23 cellular contexts compared by ENCODE assay signal in genomic region chr12:4285070-4285469, GRCh38. TPM values are rescaled to one million over a fixed set of nuclear protein-coding genes. Genes with fewer than 3 reads are reported as not detected.
DNase-seq lines count a peak whose midpoint lies in the region; ATAC-seq lines count a peak whose summit lies in the region.
"Had no signal": no experiment of that assay in that cellular context is flagged by ENCODE, and none has a peak within 500 bp of the region (broad histone marks: within the 10 kb centered on the region; RNA-seq: fewer than 3 reads in every experiment).

No MANE protein-coding gene starts in this region.

- no peaks in the 10 kb centered on the region for H3K9me3 Mint-ChIP-seq in activated CD4-positive, alpha-beta T cell treated with anti-CD3 and anti-CD28 coated beads for 36 hours (ENCODE audit: low read depth)
- no peaks in the 10 kb centered on the region for H3K9me3 Mint-ChIP-seq in IgD-negative memory B cell
- no peaks in the 10 kb centered on the region for H3K9me3 Mint-ChIP-seq in activated naive CD8-positive, alpha-beta T cell treated with anti-CD3 and anti-CD28 coated beads for 36 hours
- H3K9me3 Mint-ChIP-seq in naive thymus-derived CD4-positive, alpha-beta T cell = peaks cover 0 to 3% (median 0%) of the 10 kb centered on the region in 11 donors
- H3K9me3 Mint-ChIP-seq: type B pancreatic cell had no signal

- ATAC-seq in activated CD4-positive, alpha-beta T cell treated with anti-CD3 and anti-CD28 coated beads for 36 hours = no peak
- no peak for ATAC-seq in naive thymus-derived CD4-positive, alpha-beta T cell
- ATAC-seq: K562, lower lobe of right lung had no signal

- intact Hi-C loops in activated CD4-positive, alpha-beta T cell treated with anti-CD3 and anti-CD28 coated beads for 36 hours (cut with DNase I, micrococcal nuclease) = no loop called here
- intact Hi-C loops in naive thymus-derived CD4-positive, alpha-beta T cell (cut with micrococcal nuclease) = no loop called here

- H3K36me3 Mint-ChIP-seq in activated CD4-positive, alpha-beta T cell treated with anti-CD3 and anti-CD28 coated beads for 36 hours (ENCODE audit: low read depth) = peaks cover 97% of the 10 kb centered on the region
- H3K36me3 Mint-ChIP-seq in IgD-negative memory B cell = peaks cover 3% of the 10 kb centered on the region
- peaks cover 88% of the 10 kb centered on the region for H3K36me3 Mint-ChIP-seq in activated naive CD8-positive, alpha-beta T cell treated with anti-CD3 and anti-CD28 coated beads for 36 hours
- peaks cover 18 to 72% (median 36%) of the 10 kb centered on the region in 5 donors for H3K36me3 Mint-ChIP-seq in naive thymus-derived CD4-positive, alpha-beta T cell

- no peaks in the 10 kb centered on the region for H3K9me3 ChIP-seq in naive thymus-derived CD4-positive, alpha-beta T cell (ENCODE audit: control insufficient read depth in 2 of 3, low read length in 3 of 3)
- H3K9me3 ChIP-seq: lower lobe of right lung, neutrophil, prostate gland had no signal

- no peaks in the 10 kb centered on the region for H3K27me3 Mint-ChIP-seq in activated CD4-positive, alpha-beta T cell treated with anti-CD3 and anti-CD28 coated beads for 36 hours
- no peaks in the 10 kb centered on the region for H3K27me3 Mint-ChIP-seq in IgD-negative memory B cell
- H3K27me3 Mint-ChIP-seq in activated naive CD8-positive, alpha-beta T cell treated with anti-CD3 and anti-CD28 coated beads for 36 hours = no peaks in the 10 kb centered on the region
- H3K27me3 Mint-ChIP-seq in naive thymus-derived CD4-positive, alpha-beta T cell = no peaks in the 10 kb centered on the region
- H3K27me3 Mint-ChIP-seq: type B pancreatic cell had no signal

- H3K27ac ChIP-seq in naive thymus-derived CD4-positive, alpha-beta T cell (ENCODE audit: low read depth, low read length) = no peak overlapping the region
- H3K27ac ChIP-seq: cardiac muscle cell, lower lobe of right lung, prostate gland had no signal

- no peak overlapping the region for H3K4me3 Mint-ChIP-seq in activated CD4-positive, alpha-beta T cell treated with anti-CD3 and anti-CD28 coated beads for 36 hours
- peak overlapping the region in 1 of 4 donors; percentile 26 for H3K4me3 Mint-ChIP-seq in IgD-negative memory B cell
- no peak overlapping the region for H3K4me3 Mint-ChIP-seq in activated naive CD8-positive, alpha-beta T cell treated with anti-CD3 and anti-CD28 coated beads for 36 hours
- peak overlapping the region in 1 of 10 donors; percentile 35 for H3K4me3 Mint-ChIP-seq in naive thymus-derived CD4-positive, alpha-beta T cell
- H3K4me3 Mint-ChIP-seq: type B pancreatic cell had no signal

- no peak for DNase-seq in activated CD4-positive, alpha-beta T cell treated with anti-CD3 and anti-CD28 coated beads for 36 hours
- no peak for DNase-seq in activated CD4-positive, alpha-beta T cell treated with anti-CD3 and anti-CD28 coated beads, Interleukin-2, amount 50 U/mL, for 1 hour
- DNase-seq in activated naive CD8-positive, alpha-beta T cell treated with anti-CD3 and anti-CD28 coated beads for 36 hours = no peak
- DNase-seq in naive thymus-derived CD4-positive, alpha-beta T cell = no peak
- DNase-seq in SHP77 treated with DMSO at 0.1 percent for 48 hours (lab: John Stamatoyannopoulos, UW) = no peak
- no peak for DNase-seq in DMS53 (lab: John Stamatoyannopoulos, UW)
- no peak for DNase-seq in inferior parietal cortex (ENCODE audit: extremely low spot score)
- DNase-seq: 8988T; GDM1; lower lobe of right lung; NCI-H2081 treated with DMSO at 0.1 percent for 48 hours; NCI-H446; NCI-H82; OCI-M1; SHP77; stimulated activated CD4-positive, alpha-beta T cell treated with anti-CD3 and anti-CD28 coated beads, Interleukin-15, amount 100 ng/mL, for 24 hours; SW 1271 had no signal

- POLR2A ChIA-PET in activated CD4-positive, alpha-beta T cell treated with anti-CD3 and anti-CD28 coated beads for 36 hours (lab: Charles Lee) = no interaction called here
- POLR2A ChIA-PET in naive thymus-derived CD4-positive, alpha-beta T cell (lab: Charles Lee) = no interaction called here

- no peaks in the 10 kb centered on the region for H3K27me3 ChIP-seq in naive thymus-derived CD4-positive, alpha-beta T cell (ENCODE audit: control insufficient read depth in 2 of 2, insufficient read depth in 2 of 2, low read length in 2 of 2)
- H3K27me3 ChIP-seq: cardiac muscle cell, neutrophil had no signal

- CTCF ChIA-PET in activated CD4-positive, alpha-beta T cell treated with anti-CD3 and anti-CD28 coated beads for 36 hours (lab: Charles Lee) = interaction anchor here (0.9 kb wide), 2 partner anchors 8 to 9 kb away, joined by 3 to 5 read pairs; no protein-coding TSS in a partner anchor
- CTCF ChIA-PET in naive thymus-derived CD4-positive, alpha-beta T cell (lab: Charles Lee) = interaction anchor here (0.8 kb wide), 1 partner anchor 8 kb away, joined by 5 read pairs; no protein-coding TSS in a partner anchor

- peaks cover 16 to 26% of the 10 kb centered on the region in 2 donors for H3K4me1 ChIP-seq in naive thymus-derived CD4-positive, alpha-beta T cell (ENCODE audit: control insufficient read depth in 2 of 2, insufficient read depth in 2 of 2, low read length in 2 of 2)
- H3K4me1 ChIP-seq: prostate gland had no signal

- H3K4me3 ChIP-seq in naive thymus-derived CD4-positive, alpha-beta T cell (ENCODE audit: low read length) = no peak overlapping the region
- H3K4me3 ChIP-seq: cardiac muscle cell, K562, lower lobe of right lung, prostate gland had no signal

- H3K4me1 Mint-ChIP-seq in activated CD4-positive, alpha-beta T cell treated with anti-CD3 and anti-CD28 coated beads for 36 hours = peaks cover 95% of the 10 kb centered on the region
- peaks cover 6 to 33% (median 18%) of the 10 kb centered on the region in 3 donors for H3K4me1 Mint-ChIP-seq in IgD-negative memory B cell
- H3K4me1 Mint-ChIP-seq in activated naive CD8-positive, alpha-beta T cell treated with anti-CD3 and anti-CD28 coated beads for 36 hours = peaks cover 85% of the 10 kb centered on the region
- H3K4me1 Mint-ChIP-seq in naive thymus-derived CD4-positive, alpha-beta T cell = peaks cover 56 to 94% (median 88%) of the 10 kb centered on the region in 7 donors

- peaks cover 46 to 99% (median 63%) of the 10 kb centered on the region in 3 experiments for H3K36me3 ChIP-seq in naive thymus-derived CD4-positive, alpha-beta T cell (ENCODE audit: control insufficient read depth in 2 of 3, insufficient read depth in 3 of 3, low read length in 3 of 3)
- H3K36me3 ChIP-seq: prostate gland had no signal

- peak overlapping the region; percentile 42 for H3K27ac Mint-ChIP-seq in activated CD4-positive, alpha-beta T cell treated with anti-CD3 and anti-CD28 coated beads for 36 hours
- peak overlapping the region in 2 of 3 donors; percentile 14 to 59 for H3K27ac Mint-ChIP-seq in IgD-negative memory B cell
- H3K27ac Mint-ChIP-seq in activated naive CD8-positive, alpha-beta T cell treated with anti-CD3 and anti-CD28 coated beads for 36 hours = peak overlapping the region; percentile 83
- peak overlapping the region in 5 of 9 donors; percentile 33 to 85 (median 53) for H3K27ac Mint-ChIP-seq in naive thymus-derived CD4-positive, alpha-beta T cell
- H3K27ac Mint-ChIP-seq: type B pancreatic cell had no signal

RNA-seq across cellular contexts. Expression of gene CCND2, which starts 11.5 kb away (rescaled TPM):
- 100 to 1,000 TPM; 357 to 369 TPM for total RNA-seq in activated CD4-positive, alpha-beta T cell treated with anti-CD3 and anti-CD28 coated beads for 36 hours
- 11.7 TPM for polyA plus RNA-seq in IgD-negative memory B cell
- total RNA-seq in activated naive CD8-positive, alpha-beta T cell treated with anti-CD3 and anti-CD28 coated beads for 36 hours = 100 to 1,000 TPM; 749 TPM
- total RNA-seq in naive thymus-derived CD4-positive, alpha-beta T cell = 100 to 1,000 TPM in 3 of 5 experiments, 10 to 100 TPM in 2; 95.7 to 659 (median 125) TPM
- 10 to 100 TPM; 57.3 to 65.1 TPM for polyA plus RNA-seq in naive thymus-derived CD4-positive, alpha-beta T cell

RNA-seq across cellular contexts. Expression of gene TIGAR, which starts 35.9 kb away (rescaled TPM):
- total RNA-seq in activated CD4-positive, alpha-beta T cell treated with anti-CD3 and anti-CD28 coated beads for 36 hours = 1 to 10 TPM; 7.1 to 8.4 TPM
- polyA plus RNA-seq in IgD-negative memory B cell = 5.2 TPM
- total RNA-seq in activated naive CD8-positive, alpha-beta T cell treated with anti-CD3 and anti-CD28 coated beads for 36 hours = 10 to 100 TPM; 14.0 to 15.8 TPM
- 10 to 100 TPM in 3 of 5 experiments, 1 to 10 TPM in 2; 7.1 to 15.8 (median 11.1) TPM for total RNA-seq in naive thymus-derived CD4-positive, alpha-beta T cell
- 1 to 10 TPM; 4.4 to 6.6 TPM for polyA plus RNA-seq in naive thymus-derived CD4-positive, alpha-beta T cell
